ENCODE assay signal across 15 cellular contexts in the genomic region with DNA sequence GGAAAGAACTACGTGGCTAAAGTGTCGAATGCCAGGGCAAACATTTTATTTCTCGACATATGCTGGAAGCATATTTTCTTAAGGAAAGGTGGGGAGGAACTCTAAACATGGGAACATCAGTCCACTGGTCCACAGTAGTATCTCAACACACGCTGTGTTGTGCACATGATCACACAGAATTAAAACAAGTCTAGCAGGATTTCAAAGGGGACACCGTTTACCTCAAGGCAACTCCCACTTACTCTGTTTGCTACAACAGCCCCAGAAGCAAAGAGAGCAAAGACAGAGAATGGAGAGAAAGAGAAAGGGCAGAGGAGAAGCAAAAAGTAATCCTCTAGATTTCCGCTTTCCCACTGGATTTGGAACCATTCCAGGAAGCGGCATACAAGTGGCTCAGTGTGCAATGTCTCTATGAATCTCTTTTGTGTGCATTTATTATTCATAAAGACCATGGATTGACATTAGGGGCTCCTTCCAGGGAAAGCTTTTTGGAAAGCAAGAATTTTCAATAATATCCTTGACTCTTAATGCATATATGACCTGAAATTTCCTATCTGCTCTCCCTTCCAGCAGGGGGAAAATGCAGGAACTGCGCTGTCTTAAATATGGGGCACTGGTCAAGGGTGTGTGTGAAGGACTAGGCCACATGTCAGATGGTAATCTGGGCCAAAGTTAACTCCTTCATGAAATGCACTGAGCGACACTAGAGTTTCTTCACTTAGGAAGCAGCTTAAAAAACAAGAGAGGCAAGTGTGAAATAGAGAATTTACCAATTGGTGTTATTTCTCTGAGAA. TPM values are rescaled to one million over a fixed set of nuclear protein-coding genes. Genes with fewer than 3 reads are reported as not detected.
A peak's percentile ranks its signal among the peaks of the same experiment; 100 is the strongest.
DNase-seq lines count a peak whose midpoint lies in the region; ATAC-seq and TF ChIP-seq lines count a peak whose summit lies in the region.
"Had no signal": no experiment of that assay in that cellular context is flagged by ENCODE, and none has a peak within 500 bp of the region (broad histone marks: within the 10 kb centered on the region; RNA-seq: fewer than 3 reads in every experiment).

No MANE protein-coding gene starts in this region.

- H3K4me3 ChIP-seq in epithelial cell of esophagus (ENCODE audit: low read length) = no peak overlapping the region
- H3K4me3 ChIP-seq: BLaER1, SJSA1 had no signal

- peak; percentile 53 for DNase-seq in DMS53 (lab: John Stamatoyannopoulos, UW)
- DNase-seq in NCI-H524 (lab: John Stamatoyannopoulos, UW) = peak; percentile 64 to 78
- DNase-seq in epithelial cell of esophagus (ENCODE audit: low read depth) = peak; percentile 32
- no peak for DNase-seq in progenitor cell of endocrine pancreas (ENCODE audit: low spot score, unreplicated experiment)
- DNase-seq in amniotic stem cell (lab: John Stamatoyannopoulos, UW) = no peak
- DNase-seq: activated CD4-positive, alpha-beta T cell treated with anti-CD3 and anti-CD28 coated beads, Interleukin-2, amount 10 ng/mL, durations not matched to agents 24 days and 14 days; midbrain; MM.1S; nucleus accumbens; stimulated activated CD4-positive, alpha-beta T cell treated with anti-CD3 and anti-CD28 coated beads, Interleukin-4, amount 100 ng/mL, for 4 hours had no signal

- H3K27me3 Mint-ChIP-seq in progenitor cell of endocrine pancreas = no peaks in the 10 kb centered on the region

- H3K9me3 Mint-ChIP-seq in progenitor cell of endocrine pancreas (ENCODE audit: low read depth) = no peaks in the 10 kb centered on the region
- H3K9me3 Mint-ChIP-seq: activated CD4-positive, alpha-beta T cell treated with anti-CD3 and anti-CD28 coated beads, Interleukin-2, amount 10 ng/mL, durations not matched to agents 24 days and 14 days; activated naive CD4-positive, alpha-beta T cell treated with anti-CD3 and anti-CD28 coated beads, Interleukin-2, amount 50 U/mL, for 72 hours had no signal

- H3K4me3 Mint-ChIP-seq in progenitor cell of endocrine pancreas (ENCODE audit: low read depth) = no peak overlapping the region
- H3K4me3 Mint-ChIP-seq: activated CD4-positive, alpha-beta T cell treated with anti-CD3 and anti-CD28 coated beads, Interleukin-2, amount 10 ng/mL, durations not matched to agents 24 days and 14 days had no signal

- no peak for TF ChIP-seq CTCF in epithelial cell of esophagus (IDR thresholded peaks at IDR 0.05; ENCODE audit: insufficient read depth, low read depth, low read length, missing control alignments)
- no peak for TF ChIP-seq CTCF in progenitor cell of endocrine pancreas (IDR thresholded peaks at IDR 0.05; ENCODE audit: unreplicated experiment)

- ATAC-seq in GM21717 (IDR thresholded peaks at IDR 0.05; ENCODE audit: unreplicated experiment) (no peak), HG03159 (IDR thresholded peaks at IDR 0.05; ENCODE audit: unreplicated experiment) (no peak)
- ATAC-seq: activated naive CD4-positive, alpha-beta T cell treated with anti-CD3 and anti-CD28 coated beads, Interleukin-2, amount 50 U/mL, for 72 hours had no signal

- peaks cover 3% of the 10 kb centered on the region for H3K36me3 Mint-ChIP-seq in progenitor cell of endocrine pancreas (ENCODE audit: insufficient read depth)
- H3K36me3 Mint-ChIP-seq: activated naive CD4-positive, alpha-beta T cell treated with anti-CD3 and anti-CD28 coated beads, Interleukin-2, amount 50 U/mL, for 72 hours had no signal

- H3K4me1 Mint-ChIP-seq in progenitor cell of endocrine pancreas (ENCODE audit: low read depth) = peaks cover 74% of the 10 kb centered on the region
- H3K4me1 Mint-ChIP-seq: activated CD4-positive, alpha-beta T cell treated with anti-CD3 and anti-CD28 coated beads, Interleukin-2, amount 10 ng/mL, durations not matched to agents 24 days and 14 days had no signal

- peak overlapping the region; percentile 93 for H3K27ac Mint-ChIP-seq in progenitor cell of endocrine pancreas
- H3K27ac Mint-ChIP-seq: activated CD4-positive, alpha-beta T cell treated with anti-CD3 and anti-CD28 coated beads, Interleukin-2, amount 10 ng/mL, durations not matched to agents 24 days and 14 days; activated naive CD4-positive, alpha-beta T cell treated with anti-CD3 and anti-CD28 coated beads, Interleukin-2, amount 50 U/mL, for 72 hours had no signal

RNA-seq across cellular contexts. Expression of gene CCDC34, which starts 34.8 kb away (rescaled TPM):
- total RNA-seq in progenitor cell of endocrine pancreas = 25.9 and 32.2 TPM in 2 replicates

Comparison
In these comparisons a context has a peak if more than half of its experiments do, and no peak if none do; other contexts are left out.
1. DNase-seq: peak in DMS53 (single experiment), NCI-H524 (2 of 2) and epithelial cell of esophagus (single experiment); none in progenitor cell of endocrine pancreas (single experiment) and amniotic stem cell (single experiment).